In the genomic region with DNA sequence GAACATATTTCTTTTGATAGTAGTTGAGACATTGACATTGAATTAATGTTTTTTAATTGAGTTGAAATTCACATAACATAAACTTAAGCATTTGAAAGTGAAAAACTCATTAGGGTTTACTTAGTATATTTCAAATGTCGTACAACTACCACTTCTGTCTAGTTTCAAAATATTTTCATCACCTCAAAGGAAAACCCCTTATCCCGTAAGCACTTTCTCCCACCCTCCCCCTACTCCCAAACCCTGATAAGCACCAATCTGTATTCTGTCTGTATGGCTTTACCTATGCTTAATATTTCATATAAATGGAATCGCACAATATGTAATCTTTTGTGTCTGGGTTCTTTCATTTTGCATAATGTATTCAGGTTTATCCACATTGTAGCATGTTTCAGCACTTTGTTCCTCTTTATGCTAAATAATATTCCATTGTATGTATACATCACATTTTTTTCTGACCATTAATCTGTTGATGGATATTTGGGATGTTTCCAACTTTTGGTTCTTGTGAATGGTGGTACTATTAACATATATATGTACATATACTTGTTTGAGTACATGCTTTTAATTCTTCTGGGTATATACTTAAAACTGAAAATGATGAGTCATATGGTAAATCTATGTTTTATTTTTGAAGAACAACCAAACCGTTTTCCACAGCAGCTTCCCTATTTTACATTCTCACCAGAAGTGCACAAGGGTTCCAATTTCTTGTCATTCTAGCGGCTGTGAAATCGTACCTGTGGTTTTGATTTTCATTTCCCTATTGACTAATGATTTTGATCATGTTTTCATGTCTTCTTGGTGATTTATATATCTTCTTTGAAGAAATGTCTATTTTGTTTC, we compare ENCODE assay signal across 11 cellular contexts. TPM values are rescaled to one million over a fixed set of nuclear protein-coding genes. Genes with fewer than 3 reads are reported as not detected.
DNase-seq lines count a peak whose midpoint lies in the region; ATAC-seq, FAIRE-seq and TF ChIP-seq lines count a peak whose summit lies in the region.
"Had no signal": no experiment of that assay in that cellular context is flagged by ENCODE, and none has a peak within 500 bp of the region (broad histone marks: within the 10 kb centered on the region; RNA-seq: fewer than 3 reads in every experiment).

No MANE protein-coding gene starts in this region.

- BruUV-seq in GM12878 (replicated peaks; lab: Mats Ljungman, UMichigan), result no TSS peak

- RAD21 ChIA-PET in GM12878 (lab: Charles Lee; ENCODE audit: unreplicated experiment), result interaction anchor here (0.8 to 2.8 kb wide), 6 partner anchors 8 to 338 kb away, joined by 3 to 9 read pairs (median 4); no protein-coding TSS in a partner anchor

- DNase-seq in GM12878 (ENCODE audit: low read depth, low spot score) (peak; percentile 83), NCI-H2081 treated with DMSO at 0.1 percent for 48 hours (lab: John Stamatoyannopoulos, UW) (no peak), NCI-H2029 (lab: John Stamatoyannopoulos, UW) (no peak), NCI-H2171 (lab: John Stamatoyannopoulos, UW) (no peak), left cardiac atrium (no peak)
- DNase-seq: NCI-H526 had no signal

- no peaks in the 10 kb centered on the region for H3K27me3 ChIP-seq in GM12878 (replicated peaks in 1 of 2; ENCODE audit: control insufficient read depth in 2 of 2, insufficient read depth in 2 of 2, low read length in 1 of 2)

- no peaks in the 10 kb centered on the region for H4K20me1 ChIP-seq in GM12878 (ENCODE audit: control insufficient read depth, insufficient read depth)

- peak overlapping the region; percentile 56 for H3K4me2 ChIP-seq in GM12878 (ENCODE audit: control insufficient read depth, insufficient read depth)

- ATAC-seq in GM18867 (IDR thresholded peaks at IDR 0.05; ENCODE audit: unreplicated experiment), result peak; percentile 56
- ATAC-seq in GM21723 (IDR thresholded peaks at IDR 0.05; ENCODE audit: unreplicated experiment), result peak; percentile 74
- peak; percentile 71 for ATAC-seq in HG03432 (IDR thresholded peaks at IDR 0.05; ENCODE audit: unreplicated experiment)
- ATAC-seq in GM12878, result peak; percentile 80
- ATAC-seq in left cardiac atrium, result no peak

- H3K9me3 ChIP-seq in GM12878 (replicated peaks; ENCODE audit: control insufficient read depth, insufficient read depth, low read length), result peaks cover 4% of the 10 kb centered on the region

- H3K4me1 ChIP-seq in GM12878 (ENCODE audit: control insufficient read depth, insufficient read depth, low read length), result peaks cover 34% of the 10 kb centered on the region

- no peak for TF ChIP-seq CTCF in GM12878 (IDR thresholded peaks at IDR 0.05 in 2 of 3, conservative IDR thresholded peaks at IDR 0.05 in 1 of 3; ENCODE audit: control insufficient read depth in 2 of 3, extremely low read depth in 1 of 3, insufficient read depth in 1 of 3, low read depth in 3 of 3, low read length in 3 of 3)

- POLR2A ChIA-PET in GM12878 (lab: Charles Lee), result interaction anchor here (1.0 kb wide), 2 partner anchors 10 to 27 kb away, joined by 3 read pairs; no protein-coding TSS in a partner anchor

- H3K9ac ChIP-seq in GM12878 (ENCODE audit: control insufficient read depth, insufficient read depth, low read length), result no peak overlapping the region; the same call in 1 of the 2 replicates

- intact Hi-C loops in GM12878 (cut with micrococcal nuclease; ENCODE audit: unreplicated experiment) (no loop called here), left cardiac atrium (cut with DNase I) (no loop called here)

- no peaks in the 10 kb centered on the region for H3K79me2 ChIP-seq in GM12878 (ENCODE audit: control insufficient read depth, insufficient read depth, low read length)

- no peak for TF ChIP-seq POLR2A in GM12878 (IDR thresholded peaks at IDR 0.05; ENCODE audit: low read depth, low read length)

- peak overlapping the region; percentile 33 for H3K4me3 ChIP-seq in GM12878
- H3K4me3 ChIP-seq: lung had no signal

- no peak for TF ChIP-seq RAD21 in GM12878 (IDR thresholded peaks at IDR 0.05; ENCODE audit: insufficient read depth, low read depth, low read length)

- SMC1A ChIA-PET in GM12878 (lab: Charles Lee; ENCODE audit: uncharacterized antibody, unreplicated experiment), result interaction anchor here (1.0 to 9.6 kb wide), 8 partner anchors 10 to 146 kb away, joined by 3 to 64 read pairs (median 11); no protein-coding TSS in a partner anchor

- peak; percentile 84 for FAIRE-seq in GM12878 (lab: Jason Lieb, UNC)
- FAIRE-seq: G401.6 had no signal

- in situ Hi-C loops in GM12878 (cut with MboI), result no loop called here

- no peaks in the 10 kb centered on the region for H3K36me3 ChIP-seq in GM12878 (ENCODE audit: control insufficient read depth in 2 of 2, insufficient read depth in 2 of 2, low read length in 1 of 2)

- 2% methylated on average over 6 of the region's 6 CpGs for WGBS in GM12878 (ENCODE audit: insufficient coverage, insufficient replicate concordance, low lambda C conversion rate, missing lambda C conversion rate)

- CTCF ChIA-PET in GM12878 (lab: Yijun Ruan, JAX), result interaction anchor here (0.8 to 4.4 kb wide), 7 partner anchors 29 to 255 kb away, joined by 3 to 14 read pairs (median 4); partner anchors contain the start of gene SFRP4

- peak; percentile 92 to 95 for TF ChIP-seq EP300 in GM12878 (IDR thresholded peaks at IDR 0.05; ENCODE audit: borderline replicate concordance in 1 of 2, control insufficient read depth in 1 of 2, low read depth in 2 of 2, low read length in 2 of 2)

- H2AFZ ChIP-seq in GM12878 (ENCODE audit: control insufficient read depth, low read depth, low read length), result no peak overlapping the region

- H3K27ac ChIP-seq in GM12878 (ENCODE audit: control insufficient read depth, insufficient read depth), result peak overlapping the region; percentile 77

TF ChIP-seq in GM12878, 131 proteins besides CTCF, POLR2A, EP300 and RAD21 (continues in another document):
- TF ChIP-seq E4F1 (IDR thresholded peaks at IDR 0.05; ENCODE audit: borderline replicate concordance, partially characterized antibody), result no peak
- peak; percentile 97 for TF ChIP-seq RUNX3 (IDR thresholded peaks at IDR 0.05; ENCODE audit: low read length)
- peak; percentile 34; the same call in 1 of the 3 replicates for TF ChIP-seq POU2F2 (IDR thresholded peaks at IDR 0.05; ENCODE audit: borderline replicate concordance, low read depth, low read length)
- no peak for TF ChIP-seq ZZZ3 (IDR thresholded peaks at IDR 0.05; ENCODE audit: control insufficient read depth, insufficient read length, low read depth)
- TF ChIP-seq PAX5 (IDR thresholded peaks at IDR 0.05; ENCODE audit: borderline replicate concordance, low read depth, low read length), result peak; percentile 54; the same call in 1 of the 2 replicates

RNA-seq across cellular contexts. Expression of gene STARD3NL, which starts 6.3 kb away (rescaled TPM):
- total RNA-seq in GM12878 (2013; cell fraction: nucleolus; rRNA removed), result 81.2 and 83.7 TPM in 2 replicates
- 85.0 and 103 TPM in 2 replicates for total RNA-seq in GM12878 (2014; rRNA removed)
- 75.2 and 80.4 TPM in 2 replicates for total RNA-seq in GM12878 (2014; rRNA removed; fragmentation: Illumina TruSeq; extraction: Trizol)
- 62.9 and 66.1 TPM in 2 replicates for total RNA-seq in GM12878 (2021)
- polyA plus RNA-seq in GM12878 (2011; ENCODE audit: low read depth), result 27.6 TPM
- polyA plus RNA-seq in GM12878 (2011; rRNA removed), result 133 and 173 TPM in 2 replicates
- 61.8 and 66.8 TPM in 2 replicates for polyA plus RNA-seq in GM12878 (2011; cell fraction: cytosol; rRNA removed)
- polyA plus RNA-seq in GM12878 (2011; cell fraction: nucleus; rRNA removed), result 44.3 and 53.4 TPM in 2 replicates
- 35.5 and 48.1 TPM in 2 replicates for polyA plus RNA-seq in GM12878 (2012)
- 80.1 and 91.5 TPM in 2 replicates for polyA plus RNA-seq in GM12878 (2014; fragmentation: Illumina TruSeq; extraction: Trizol)
- 100 to 1,000 TPM in 1 of 2 experiments, 10 to 100 TPM in 1; 76.4 to 101 TPM for polyA plus RNA-seq in GM12878 (2014; fragmentation: Nextera tagmentation; extraction: Ambion mirVana)
- polyA plus RNA-seq in GM12878 (2014; rRNA removed), result 71.3 and 86.3 TPM in 2 replicates
- polyA plus RNA-seq in GM12878 (2016; fragmentation: Nextera tagmentation; extraction: Ambion mirVana), result 100 to 1,000 TPM; 120 to 128 TPM
- polyA minus RNA-seq in GM12878 (2011; rRNA and poly(A)+ RNA removed), result 50.3 and 64.1 TPM in 2 replicates
- 14.7 and 17.2 TPM in 2 replicates for polyA minus RNA-seq in GM12878 (2011; cell fraction: cytosol; rRNA and poly(A)+ RNA removed)
- polyA minus RNA-seq in GM12878 (2011; cell fraction: nucleus; rRNA and poly(A)+ RNA removed), result 31.4 and 42.0 TPM in 2 replicates
- total RNA-seq in left cardiac atrium, result 10 to 100 TPM; 31.8 to 34.8 TPM

Comparison
In these comparisons a context has a peak if more than half of its experiments do, and no peak if none do; other contexts are left out.
1. ATAC-seq: peak in GM18867 (single experiment), GM21723 (single experiment), HG03432 (single experiment) and GM12878 (single experiment); none in left cardiac atrium (0 of 2).